Comparison of ENCODE assay signal across 8 cellular contexts in the genomic region with DNA sequence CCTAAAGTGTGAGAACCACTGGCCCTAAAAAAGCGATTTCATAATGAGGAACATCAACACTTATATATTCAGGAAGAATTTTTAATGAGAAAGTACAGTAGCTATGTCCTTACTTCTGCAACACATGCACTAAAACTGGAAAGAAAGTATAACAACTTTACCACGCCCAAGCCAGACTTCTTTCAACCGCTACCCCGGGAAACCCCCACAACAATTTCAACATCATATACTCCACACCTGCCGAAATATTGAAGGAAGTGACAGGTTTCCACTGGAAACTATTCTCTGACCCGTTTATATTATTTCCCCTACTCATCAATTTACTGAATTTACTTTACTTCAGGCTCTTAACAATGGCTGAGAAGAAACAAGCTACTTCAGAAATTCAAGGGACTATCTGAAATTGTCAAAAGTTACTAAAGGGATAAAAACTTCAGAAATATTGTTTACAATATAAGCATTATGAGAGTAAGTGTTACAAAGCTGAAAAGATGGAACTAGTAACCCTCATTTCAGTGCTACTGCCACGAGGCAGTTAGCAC.
DNase-seq lines count a peak whose midpoint lies in the region; ATAC-seq and TF ChIP-seq lines count a peak whose summit lies in the region.
"Not testable (repeated sequence)": the region's sequence is repeated elsewhere in the genome, so short reads cannot be mapped to it uniquely, and the experiment has no call there.

No MANE protein-coding gene starts in this region.

- not testable (repeated sequence) for H4K91ac ChIP-seq in H9 (ENCODE audit: insufficient read length, low read depth, low read length)

- H3K14ac ChIP-seq in H9 (ENCODE audit: insufficient read depth, low read length), result not testable (repeated sequence)

- H3T11ph ChIP-seq in H9 (ENCODE audit: low read length), result not testable (repeated sequence)

- H4K8ac ChIP-seq in H9 (replicated peaks; ENCODE audit: insufficient read length, low read depth, low read length), result not testable (repeated sequence)

- not testable (repeated sequence) for H3K27me3 Mint-ChIP-seq in Caco-2 (ENCODE audit: insufficient read depth, unreplicated experiment); H9 (ENCODE audit: low read depth); T-helper 17 cell; activated CD8-positive, alpha-beta T cell treated with anti-CD3 and anti-CD28 coated beads for 36 hours; activated naive CD4-positive, alpha-beta T cell treated with anti-CD3 and anti-CD28 coated beads, Interleukin-2, amount 50 U/mL, for 24 hours; endodermal cell (ENCODE audit: insufficient read depth); nephron progenitor cell (ENCODE audit: low read depth, poor library complexity); stimulated activated naive CD8-positive, alpha-beta T cell treated with anti-CD3 and anti-CD28 coated beads, Interleukin-15, Interleukin-2, amounts not matched to agents 100 ng/mL and 50 ng/mL, for 24 hours

- H3K27ac ChIP-seq in H9 (ENCODE audit: insufficient read length, low read depth, low read length); endodermal cell (ENCODE audit: low read depth, low read length): not testable (repeated sequence)

- H3K4me1 ChIP-seq in Caco-2, result peaks cover 45% of the 10 kb centered on the region
- not testable (repeated sequence) for H3K4me1 ChIP-seq in H9 (ENCODE audit: insufficient read depth, low read length)
- H3K4me1 ChIP-seq in endodermal cell (ENCODE audit: control insufficient read depth, insufficient read depth, low read length), result peaks cover 11% of the 10 kb centered on the region

- H3K27me3 ChIP-seq in Caco-2 (replicated peaks; ENCODE audit: control insufficient read depth, insufficient read depth, low read length); H9 (ENCODE audit: insufficient read depth, low read length); endodermal cell (ENCODE audit: control insufficient read depth, insufficient read depth, low read length, poor library complexity, severe bottlenecking): not testable (repeated sequence)

- not testable (repeated sequence) for H2AK5ac ChIP-seq in H9 (ENCODE audit: insufficient read length, low read length)

- not testable (repeated sequence) for H3K4me3 ChIP-seq in Caco-2 (ENCODE audit: low read depth, low read length); endodermal cell (ENCODE audit: low read length)

- not testable (repeated sequence) for H2BK5ac ChIP-seq in H9 (ENCODE audit: insufficient read length, low read length)

- not testable (repeated sequence) for H4K5ac ChIP-seq in H9 (ENCODE audit: insufficient read length, low read depth, low read length)

- not testable (repeated sequence) for H3K56ac ChIP-seq in H9 (ENCODE audit: insufficient read length, low read depth, low read length)

- not testable (repeated sequence) for H2BK120ac ChIP-seq in H9 (ENCODE audit: low read depth, low read length, poor library complexity, severe bottlenecking)

- H3K23me2 ChIP-seq in H9 (ENCODE audit: insufficient read length, low read depth, low read length, poor library complexity, severe bottlenecking), result not testable (repeated sequence)

- not testable (repeated sequence) for H2BK15ac ChIP-seq in H9 (ENCODE audit: low read depth, low read length)

- H2AFZ ChIP-seq in H9 (ENCODE audit: low read length), result not testable (repeated sequence)

- intact Hi-C loops in Caco-2 (cut with micrococcal nuclease; ENCODE audit: unreplicated experiment); activated CD8-positive, alpha-beta T cell treated with anti-CD3 and anti-CD28 coated beads for 36 hours (cut with micrococcal nuclease): not testable (repeated sequence)

- WGBS in H9 (ENCODE audit: extremely low coverage, insufficient read length, low lambda C conversion rate), result no CpG with 5 or more reads among the region's 7 CpGs
- 94 to 100% methylated on average over 1 to 7 of the region's 7 CpGs for WGBS in endodermal cell (ENCODE audit: insufficient coverage in 1 of 2, insufficient read length in 1 of 2), 2 experiments

- DNase-seq in Caco-2, H9, T-helper 17 cell, endodermal cell, nephron progenitor cell: not testable (repeated sequence)
- peak; percentile 53 for DNase-seq in activated CD8-positive, alpha-beta T cell treated with anti-CD3 and anti-CD28 coated beads for 36 hours

- H3K4me2 ChIP-seq in H9 (ENCODE audit: insufficient read depth, insufficient read length, low read length), result not testable (repeated sequence)

- not testable (repeated sequence) for H3K79me1 ChIP-seq in H9 (ENCODE audit: insufficient read depth, low read depth, low read length, poor library complexity, severe bottlenecking)

- H3K4me1 Mint-ChIP-seq in Caco-2 (ENCODE audit: low read depth, unreplicated experiment) (peaks cover 35% of the 10 kb centered on the region), H9 (peaks cover 31 to 49% of the 10 kb centered on the region in 2 experiments), T-helper 17 cell (peaks cover 20% of the 10 kb centered on the region), endodermal cell (peaks cover 45% of the 10 kb centered on the region), nephron progenitor cell (peaks cover 72% of the 10 kb centered on the region)
- H3K4me1 Mint-ChIP-seq in activated CD8-positive, alpha-beta T cell treated with anti-CD3 and anti-CD28 coated beads for 36 hours (ENCODE audit: low read depth), result peaks cover 36% of the 10 kb centered on the region
- peaks cover 36% of the 10 kb centered on the region for H3K4me1 Mint-ChIP-seq in activated naive CD4-positive, alpha-beta T cell treated with anti-CD3 and anti-CD28 coated beads, Interleukin-2, amount 50 U/mL, for 24 hours
- peaks cover 47% of the 10 kb centered on the region for H3K4me1 Mint-ChIP-seq in stimulated activated naive CD8-positive, alpha-beta T cell treated with anti-CD3 and anti-CD28 coated beads, Interleukin-15, Interleukin-2, amounts not matched to agents 100 ng/mL and 50 ng/mL, for 24 hours (ENCODE audit: low read depth)

- not testable (repeated sequence) for H2BK20ac ChIP-seq in H9 (ENCODE audit: low read depth, low read length, poor library complexity, severe bottlenecking)

- not testable (repeated sequence) for H4K20me1 ChIP-seq in H9 (ENCODE audit: control insufficient read depth, insufficient read depth, insufficient read length)

- H3K9me3 ChIP-seq in Caco-2; H9 (ENCODE audit: control insufficient read depth, low read depth, low read length); T-helper 17 cell (ENCODE audit: control insufficient read depth, low read length, poor library complexity, severe bottlenecking); endodermal cell (ENCODE audit: control insufficient read depth, low read length): not testable (repeated sequence)

- H3K9me3 Mint-ChIP-seq in Caco-2 (ENCODE audit: unreplicated experiment); H9; activated CD8-positive, alpha-beta T cell treated with anti-CD3 and anti-CD28 coated beads for 36 hours; activated naive CD4-positive, alpha-beta T cell treated with anti-CD3 and anti-CD28 coated beads, Interleukin-2, amount 50 U/mL, for 24 hours; endodermal cell; nephron progenitor cell; stimulated activated naive CD8-positive, alpha-beta T cell treated with anti-CD3 and anti-CD28 coated beads, Interleukin-15, Interleukin-2, amounts not matched to agents 100 ng/mL and 50 ng/mL, for 24 hours: not testable (repeated sequence)

- H3K18ac ChIP-seq in H9 (ENCODE audit: insufficient read length, low read depth, low read length), result not testable (repeated sequence)

- not testable (repeated sequence) for H3K4ac ChIP-seq in H9 (ENCODE audit: low read depth, low read length)

- H3K79me2 ChIP-seq in H9 (ENCODE audit: insufficient read depth, low read length), result peaks cover 16% of the 10 kb centered on the region; the same call in 1 of the 2 replicates

- peak overlapping the region; percentile 57 for H3K27ac Mint-ChIP-seq in Caco-2 (ENCODE audit: unreplicated experiment)
- H3K27ac Mint-ChIP-seq in H9, result peak overlapping the region in 2 of 3 experiments; percentile 4 to 85; a peak in 2 of 7 replicates
- not testable (repeated sequence) for H3K27ac Mint-ChIP-seq in T-helper 17 cell
- H3K27ac Mint-ChIP-seq in activated CD8-positive, alpha-beta T cell treated with anti-CD3 and anti-CD28 coated beads for 36 hours, result peak overlapping the region; percentile 26
- peak overlapping the region; percentile 59 for H3K27ac Mint-ChIP-seq in activated naive CD4-positive, alpha-beta T cell treated with anti-CD3 and anti-CD28 coated beads, Interleukin-2, amount 50 U/mL, for 24 hours
- peak overlapping the region; percentile 20 for H3K27ac Mint-ChIP-seq in endodermal cell
- peak overlapping the region; percentile 81 for H3K27ac Mint-ChIP-seq in nephron progenitor cell
- H3K27ac Mint-ChIP-seq in stimulated activated naive CD8-positive, alpha-beta T cell treated with anti-CD3 and anti-CD28 coated beads, Interleukin-15, Interleukin-2, amounts not matched to agents 100 ng/mL and 50 ng/mL, for 24 hours, result peak overlapping the region; percentile 78

- not testable (repeated sequence) for BruUV-seq in Caco-2 (replicated peaks; lab: Mats Ljungman, UMichigan)

- not testable (repeated sequence) for TF ChIP-seq CTCF in Caco-2 (IDR thresholded peaks at IDR 0.05; ENCODE audit: insufficient read depth in 1 of 2, low read depth in 1 of 2, low read length in 1 of 2, severe bottlenecking in 1 of 2, unreplicated experiment in 1 of 2); H9 (conservative IDR thresholded peaks at IDR 0.05); activated CD8-positive, alpha-beta T cell treated with anti-CD3 and anti-CD28 coated beads for 36 hours (IDR thresholded peaks at IDR 0.05); endodermal cell (conservative IDR thresholded peaks at IDR 0.05); nephron progenitor cell (IDR thresholded peaks at IDR 0.05)

- CTCF ChIA-PET in Caco-2 (lab: Charles Lee); activated CD8-positive, alpha-beta T cell treated with anti-CD3 and anti-CD28 coated beads for 36 hours (lab: Charles Lee): not testable (repeated sequence)

- peak; percentile 83 for ATAC-seq in T-helper 17 cell
- peak; percentile 76 for ATAC-seq in activated CD8-positive, alpha-beta T cell treated with anti-CD3 and anti-CD28 coated beads for 36 hours

- H3K9ac ChIP-seq in H9 (ENCODE audit: extremely low read depth, insufficient read length, low read length); endodermal cell (ENCODE audit: extremely low read depth, low read length, poor library complexity, severe bottlenecking): not testable (repeated sequence)

- not testable (repeated sequence) for H3K4me3 Mint-ChIP-seq in Caco-2 (ENCODE audit: unreplicated experiment); H9; T-helper 17 cell; activated CD8-positive, alpha-beta T cell treated with anti-CD3 and anti-CD28 coated beads for 36 hours; endodermal cell; nephron progenitor cell
- H3K4me3 Mint-ChIP-seq in activated naive CD4-positive, alpha-beta T cell treated with anti-CD3 and anti-CD28 coated beads, Interleukin-2, amount 50 U/mL, for 24 hours, result peak overlapping the region; percentile 34
- peak overlapping the region; percentile 40 for H3K4me3 Mint-ChIP-seq in stimulated activated naive CD8-positive, alpha-beta T cell treated with anti-CD3 and anti-CD28 coated beads, Interleukin-15, Interleukin-2, amounts not matched to agents 100 ng/mL and 50 ng/mL, for 24 hours

- not testable (repeated sequence) for H3K36me3 ChIP-seq in Caco-2 (ENCODE audit: control insufficient read depth, insufficient read depth, low read length); endodermal cell (ENCODE audit: control insufficient read depth, insufficient read depth, low read length)

- H3K23ac ChIP-seq in H9 (ENCODE audit: insufficient read length, low read depth, low read length), result not testable (repeated sequence)

- POLR2A ChIA-PET in Caco-2 (lab: Charles Lee), result not testable (repeated sequence)
- POLR2A ChIA-PET in activated CD8-positive, alpha-beta T cell treated with anti-CD3 and anti-CD28 coated beads for 36 hours (lab: Charles Lee), result interaction anchor here (1.6 kb wide), 1 partner anchor 8 kb away, joined by 4 read pairs; no protein-coding TSS in a partner anchor

- not testable (repeated sequence) for H2BK12ac ChIP-seq in H9 (ENCODE audit: insufficient read length, low read depth, low read length)

- H3K36me3 Mint-ChIP-seq in Caco-2 (ENCODE audit: insufficient read depth, unreplicated experiment), result peaks cover 15% of the 10 kb centered on the region
- not testable (repeated sequence) for H3K36me3 Mint-ChIP-seq in H9 (ENCODE audit: insufficient read depth in 1 of 3, low read depth in 3 of 3); T-helper 17 cell (ENCODE audit: low read depth); activated CD8-positive, alpha-beta T cell treated with anti-CD3 and anti-CD28 coated beads for 36 hours (ENCODE audit: low read depth); activated naive CD4-positive, alpha-beta T cell treated with anti-CD3 and anti-CD28 coated beads, Interleukin-2, amount 50 U/mL, for 24 hours; endodermal cell (ENCODE audit: low read depth); nephron progenitor cell (ENCODE audit: low read depth)
- H3K36me3 Mint-ChIP-seq in stimulated activated naive CD8-positive, alpha-beta T cell treated with anti-CD3 and anti-CD28 coated beads, Interleukin-15, Interleukin-2, amounts not matched to agents 100 ng/mL and 50 ng/mL, for 24 hours (ENCODE audit: low read depth), result peaks cover 19% of the 10 kb centered on the region
